21 cellular contexts compared by ENCODE assay signal in the genomic region with DNA sequence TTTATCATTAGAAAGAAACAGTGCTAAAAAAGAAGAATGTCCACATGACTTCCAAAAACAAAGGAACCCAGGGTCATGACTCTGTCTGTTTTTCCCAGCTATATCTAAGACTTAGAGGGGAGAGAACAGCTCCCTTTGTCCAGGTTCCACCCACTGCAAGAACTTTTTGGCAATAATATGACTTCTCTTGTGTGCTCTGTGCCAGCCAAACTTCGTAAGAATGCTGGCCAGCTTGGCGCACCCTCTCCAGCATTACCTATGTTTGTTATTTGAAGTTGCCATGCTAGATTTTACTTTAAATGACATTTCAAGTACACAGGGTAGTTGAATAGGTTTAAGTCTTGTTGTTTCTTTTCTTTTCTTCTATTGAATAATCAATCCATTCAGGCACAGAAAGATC.
"Had no signal": no experiment of that assay in that cellular context is flagged by ENCODE, and none has a peak within 500 bp of the region (broad histone marks: within the 10 kb centered on the region; RNA-seq: fewer than 3 reads in every experiment).

No MANE protein-coding gene starts in this region.

- H3K9me3 ChIP-seq: colonic mucosa, testis, vagina had no signal

- H3K27ac ChIP-seq: cardiac muscle cell, colonic mucosa, dorsolateral prefrontal cortex, testis, vagina had no signal

- H3K4me1 ChIP-seq: colonic mucosa, testis, vagina had no signal

- H3K36me3 ChIP-seq: cardiac muscle cell, colonic mucosa, vagina had no signal

- H3K4me3 ChIP-seq: cardiac muscle cell, colonic mucosa, dorsolateral prefrontal cortex, testis, vagina had no signal

- ATAC-seq: activated CD4-positive, alpha-beta T cell treated with anti-CD3 and anti-CD28 coated beads for 36 hours; activated CD8-positive, alpha-beta memory T cell treated with anti-CD3 and anti-CD28 coated beads, Interleukin-2, amount 10 ng/mL, durations not matched to agents 7 days and 5 days; activated CD8-positive, alpha-beta T cell treated with anti-CD3 and anti-CD28 coated beads, Interleukin-2, amount 10 ng/mL, durations not matched to agents 7 days and 5 days; activated naive CD4-positive, alpha-beta T cell treated with anti-CD3 and anti-CD28 coated beads, Interleukin-2, amount 50 U/mL, for 72 hours; naive thymus-derived CD4-positive, alpha-beta T cell; stimulated activated naive B cell treated with anti-CD40 and anti-IgM and Interleukin-4, amounts not matched to agents 10 μg/mL and 1 μg/mL and 100 μg/mL, for 72 hours had no signal

- DNase-seq: activated CD4-positive, alpha-beta T cell treated with anti-CD3 and anti-CD28 coated beads for 36 hours; activated CD4-positive, CD25-positive, alpha-beta regulatory T cell; activated CD8-positive, alpha-beta memory T cell treated with anti-CD3 and anti-CD28 coated beads, Interleukin-2, amount 10 ng/mL, durations not matched to agents 7 days and 5 days; activated CD8-positive, alpha-beta T cell treated with anti-CD3 and anti-CD28 coated beads, Interleukin-2, amount 10 ng/mL, durations not matched to agents 7 days and 5 days; activated naive CD4-positive, alpha-beta T cell; activated T-cell treated with anti-CD3 and anti-CD28 coated beads, Interleukin-2, amount 50 U/mL, for 48 hours; cerebellar nuclear complex; colonic mucosa; dorsolateral prefrontal cortex; effector memory CD4-positive, alpha-beta T cell; islet precursor cell; left cardiac atrium; naive thymus-derived CD4-positive, alpha-beta T cell; retina; stimulated activated CD4-positive, alpha-beta T cell treated with anti-CD3 and anti-CD28 coated beads, Interleukin-15, amount 100 ng/mL, for 24 hours; stimulated activated CD4-positive, alpha-beta T cell treated with anti-CD3 and anti-CD28 coated beads, Interleukin-2, amount 100 ng/mL, for 24 hours; stimulated activated naive B cell treated with anti-CD40 and anti-IgM and Interleukin-4, amounts not matched to agents 10 μg/mL and 1 μg/mL and 100 μg/mL, for 72 hours; testis had no signal

- H3K27me3 ChIP-seq: colonic mucosa, testis, vagina had no signal
